2 cellular contexts compared by ENCODE assay signal in genomic region chr19:7579182-7579581, GRCh38.
TF ChIP-seq lines count a peak whose summit lies in the region.

No MANE protein-coding gene starts in this region.

TF ChIP-seq in HEK293, 187 proteins besides CTCF, POLR2A, EP300 and RAD21:
- no peak for TF ChIP-seq TCF7L2 (IDR thresholded peaks at IDR 0.05; ENCODE audit: borderline replicate concordance, low read depth, low read length)
- peak; percentile 93 for TF ChIP-seq ZFHX2 (tag by site-specific recombination; conservative IDR thresholded peaks at IDR 0.05)
- peak; percentile 98 for TF ChIP-seq EGR2 (tag by site-specific recombination; IDR thresholded peaks at IDR 0.05; ENCODE audit: low read depth)
- TF ChIP-seq ZNF23 (tag by site-specific recombination; IDR thresholded peaks at IDR 0.05; ENCODE audit: borderline replicate concordance), result no peak

TF ChIP-seq in K562, 482 proteins besides CTCF, POLR2A, EP300 and RAD21:
- TF ChIP-seq TCF3 (CRISPR knock-in tag; IDR thresholded peaks at IDR 0.05) (peak; percentile 40), ARID1B (IDR thresholded peaks at IDR 0.05) (peak; percentile 58; the same call in 1 of the 2 replicates), SMARCA4 (IDR thresholded peaks at IDR 0.05) (0 out of 2 replicates have a peak, but pooled peaks have one; percentile 16), HDAC1 (IDR thresholded peaks at IDR 0.05) (peak in 1 of 2 experiments; percentile 34; a peak in 2 of 4 replicates), CBFA2T3 (IDR thresholded peaks at IDR 0.05) (peak; percentile 55; the same call in 1 of the 2 replicates), ZNF699 (CRISPR knock-in tag; IDR thresholded peaks at IDR 0.05; ENCODE audit: insufficient replicate concordance) (no peak), ARID3A (IDR thresholded peaks at IDR 0.05; ENCODE audit: borderline replicate concordance, low read depth, low read length) (no peak), EGR1 (conservative IDR thresholded peaks at IDR 0.05) (peak; percentile 22), BDP1 (IDR thresholded peaks at IDR 0.05; ENCODE audit: insufficient read depth, insufficient read length) (no peak), EHMT2 (IDR thresholded peaks at IDR 0.05) (0 out of 2 replicates have a peak, but pooled peaks have one; percentile 44), TAL1 (IDR thresholded peaks at IDR 0.05) (peak; percentile 26; the same call in 1 of the 2 replicates), SOX6 (IDR thresholded peaks at IDR 0.05) (peak; percentile 74; the same call in 1 of the 2 replicates), DPF2 (IDR thresholded peaks at IDR 0.05) (peak; percentile 24; the same call in 1 of the 2 replicates)
